1 cellular context compared by ENCODE assay signal in genomic region chr1:24415910-24416665, GRCh38.
TF ChIP-seq lines count a peak whose summit lies in the region.

No MANE protein-coding gene starts in this region.

TF ChIP-seq in K562, 482 proteins besides CTCF, POLR2A, EP300 and RAD21 (continued from another document and continues in another):
- TF ChIP-seq CUX1 (CRISPR knock-in tag; IDR thresholded peaks at IDR 0.05) (0 out of 2 replicates have a peak, but pooled peaks have one; percentile 6), TEAD4 (IDR thresholded peaks at IDR 0.05; ENCODE audit: low read length) (no peak), TEAD4 (CRISPR knock-in tag; IDR thresholded peaks at IDR 0.05; ENCODE audit: borderline replicate concordance) (no peak), BCOR (IDR thresholded peaks at IDR 0.05) (no peak), TCF3 (CRISPR knock-in tag; IDR thresholded peaks at IDR 0.05) (no peak), BMI1 (IDR thresholded peaks at IDR 0.05; ENCODE audit: low read length) (no peak), ZKSCAN1 (IDR thresholded peaks at IDR 0.05; ENCODE audit: low read depth, low read length) (no peak), JUND (IDR thresholded peaks at IDR 0.05; ENCODE audit: borderline replicate concordance, low read depth, low read length) (no peak), JUND (tag; IDR thresholded peaks at IDR 0.05; ENCODE audit: borderline replicate concordance, low read depth, low read length) (no peak), ZNF57 (CRISPR knock-in tag; IDR thresholded peaks at IDR 0.05) (no peak), ZNF140 (CRISPR knock-in tag; IDR thresholded peaks at IDR 0.05) (no peak), ETV5 (CRISPR knock-in tag; IDR thresholded peaks at IDR 0.05; ENCODE audit: low read depth) (peak; percentile 42; the same call in 1 of the 2 replicates), RAD51 (IDR thresholded peaks at IDR 0.05; ENCODE audit: borderline replicate concordance, low read depth) (peak; percentile 62), LCOR (CRISPR knock-in tag; IDR thresholded peaks at IDR 0.05) (no peak; the same call in 1 of the 2 replicates), MAFF (IDR thresholded peaks at IDR 0.05; ENCODE audit: low read length) (no peak), CBX8 (IDR thresholded peaks at IDR 0.05; ENCODE audit: borderline replicate concordance, extremely low read depth, low read depth, low read length, poor library complexity, severe bottlenecking) (no peak), SREBF2 (CRISPR knock-in tag; IDR thresholded peaks at IDR 0.05) (no peak), SOX6 (IDR thresholded peaks at IDR 0.05) (no peak), FOXK1 (CRISPR knock-in tag; IDR thresholded peaks at IDR 0.05; ENCODE audit: borderline replicate concordance) (peak; percentile 79; the same call in 1 of the 2 replicates), PCBP1 (IDR thresholded peaks at IDR 0.05; ENCODE audit: low read depth, low read length, poor library complexity, severe bottlenecking) (no peak), RBM25 (IDR thresholded peaks at IDR 0.05; ENCODE audit: low read depth, low read length, severe bottlenecking) (no peak), FOXA3 (CRISPR knock-in tag; conservative IDR thresholded peaks at IDR 0.05 in 1 of 2, IDR thresholded peaks at IDR 0.05 in 1 of 2) (no peak), TARDBP (IDR thresholded peaks at IDR 0.05) (no peak), SAFB (IDR thresholded peaks at IDR 0.05; ENCODE audit: borderline replicate concordance, low read depth, low read length) (no peak), ATF2 (CRISPR knock-in tag; IDR thresholded peaks at IDR 0.05) (no peak), ELK1 (CRISPR knock-in tag; IDR thresholded peaks at IDR 0.05) (no peak), ZNF395 (CRISPR knock-in tag; IDR thresholded peaks at IDR 0.05) (peak; percentile 82; the same call in 1 of the 2 replicates), RNF2 (IDR thresholded peaks at IDR 0.05) (no peak), HMG20A (CRISPR knock-in tag; conservative IDR thresholded peaks at IDR 0.05) (no peak), ZBTB43 (CRISPR knock-in tag; IDR thresholded peaks at IDR 0.05) (0 out of 2 replicates have a peak, but pooled peaks have one; percentile 58), CHD2 (IDR thresholded peaks at IDR 0.05; ENCODE audit: low read depth, low read length) (no peak), ZNF263 (CRISPR knock-in tag; IDR thresholded peaks at IDR 0.05; ENCODE audit: borderline replicate concordance) (no peak), RFX7 (CRISPR knock-in tag; IDR thresholded peaks at IDR 0.05) (0 out of 2 replicates have a peak, but pooled peaks have one; percentile 45), PYGO2 (tag; IDR thresholded peaks at IDR 0.05) (no peak), ZFPM2 (CRISPR knock-in tag; IDR thresholded peaks at IDR 0.05) (no peak), BHLHE40 (IDR thresholded peaks at IDR 0.05; ENCODE audit: low read length) (no peak), ZNF134 (CRISPR knock-in tag; conservative IDR thresholded peaks at IDR 0.05) (no peak), CTCFL (IDR thresholded peaks at IDR 0.05; ENCODE audit: borderline replicate concordance, insufficient read depth, low read depth, low read length, poor library complexity, severe bottlenecking) (no peak), SP1 (CRISPR knock-in tag; IDR thresholded peaks at IDR 0.05) (peak; percentile 20; the same call in 1 of the 2 replicates), ZNF398 (CRISPR knock-in tag; IDR thresholded peaks at IDR 0.05) (no peak), DPF2 (IDR thresholded peaks at IDR 0.05) (no peak), SRF (CRISPR knock-in tag; IDR thresholded peaks at IDR 0.05) (no peak), XRCC5 (IDR thresholded peaks at IDR 0.05; ENCODE audit: low read depth, low read length) (no peak), EHMT2 (IDR thresholded peaks at IDR 0.05) (0 out of 2 replicates have a peak, but pooled peaks have one; percentile 31), NR2F6 (CRISPR knock-in tag; IDR thresholded peaks at IDR 0.05) (no peak), CREM (IDR thresholded peaks at IDR 0.05; ENCODE audit: low read depth) (no peak)
